1 cellular context compared by ENCODE assay signal in the genomic region with DNA sequence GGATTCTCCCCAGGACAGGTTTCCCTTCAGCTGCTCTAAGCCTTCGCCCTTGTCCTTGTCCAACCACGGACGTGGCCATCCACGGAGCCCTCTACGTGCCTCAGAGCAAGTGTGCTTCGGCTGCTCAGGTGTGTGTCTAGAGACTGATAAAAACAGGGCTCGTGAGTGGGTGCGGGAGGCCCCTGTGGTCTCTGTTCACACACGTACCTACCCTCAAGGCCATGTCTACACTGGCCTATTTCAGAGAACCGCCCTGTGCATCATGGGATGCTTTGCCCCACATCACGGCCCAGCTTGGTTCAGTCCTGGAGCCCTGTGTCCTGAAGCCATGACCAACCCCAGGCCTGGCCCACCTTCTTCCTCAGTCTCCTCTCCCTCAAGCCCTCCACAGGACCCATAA.
TF ChIP-seq lines count a peak whose summit lies in the region.

No MANE protein-coding gene starts in this region.

TF ChIP-seq in H1, 55 proteins besides CTCF, POLR2A, EP300 and RAD21:
- TF ChIP-seq TEAD4 (IDR thresholded peaks at IDR 0.05; ENCODE audit: low read depth, low read length) (no peak), NRF1 (IDR thresholded peaks at IDR 0.05; ENCODE audit: low read depth, low read length) (no peak), POLR2AphosphoS5 (IDR thresholded peaks at IDR 0.05; ENCODE audit: low read depth, low read length) (no peak), RBBP5 (IDR thresholded peaks at IDR 0.05; ENCODE audit: borderline replicate concordance, low read depth, low read length) (no peak), CHD2 (IDR thresholded peaks at IDR 0.05; ENCODE audit: low read length) (no peak), TAF7 (optimal IDR thresholded peaks at IDR 0.05; ENCODE audit: borderline replicate concordance, low read depth, low read length) (no peak), GABPA (IDR thresholded peaks at IDR 0.05; ENCODE audit: borderline replicate concordance, insufficient read depth, low read length) (no peak), SP4 (IDR thresholded peaks at IDR 0.05; ENCODE audit: low read length) (no peak), EZH2 (IDR thresholded peaks at IDR 0.05; ENCODE audit: low read depth, low read length, severe bottlenecking) (no peak), YY1 (IDR thresholded peaks at IDR 0.05; ENCODE audit: low read depth, low read length) (no peak)
TF ChIP-seq in H1: peak in this region for 0.
